ENCODE assay signal across 8 cellular contexts in the genomic region with DNA sequence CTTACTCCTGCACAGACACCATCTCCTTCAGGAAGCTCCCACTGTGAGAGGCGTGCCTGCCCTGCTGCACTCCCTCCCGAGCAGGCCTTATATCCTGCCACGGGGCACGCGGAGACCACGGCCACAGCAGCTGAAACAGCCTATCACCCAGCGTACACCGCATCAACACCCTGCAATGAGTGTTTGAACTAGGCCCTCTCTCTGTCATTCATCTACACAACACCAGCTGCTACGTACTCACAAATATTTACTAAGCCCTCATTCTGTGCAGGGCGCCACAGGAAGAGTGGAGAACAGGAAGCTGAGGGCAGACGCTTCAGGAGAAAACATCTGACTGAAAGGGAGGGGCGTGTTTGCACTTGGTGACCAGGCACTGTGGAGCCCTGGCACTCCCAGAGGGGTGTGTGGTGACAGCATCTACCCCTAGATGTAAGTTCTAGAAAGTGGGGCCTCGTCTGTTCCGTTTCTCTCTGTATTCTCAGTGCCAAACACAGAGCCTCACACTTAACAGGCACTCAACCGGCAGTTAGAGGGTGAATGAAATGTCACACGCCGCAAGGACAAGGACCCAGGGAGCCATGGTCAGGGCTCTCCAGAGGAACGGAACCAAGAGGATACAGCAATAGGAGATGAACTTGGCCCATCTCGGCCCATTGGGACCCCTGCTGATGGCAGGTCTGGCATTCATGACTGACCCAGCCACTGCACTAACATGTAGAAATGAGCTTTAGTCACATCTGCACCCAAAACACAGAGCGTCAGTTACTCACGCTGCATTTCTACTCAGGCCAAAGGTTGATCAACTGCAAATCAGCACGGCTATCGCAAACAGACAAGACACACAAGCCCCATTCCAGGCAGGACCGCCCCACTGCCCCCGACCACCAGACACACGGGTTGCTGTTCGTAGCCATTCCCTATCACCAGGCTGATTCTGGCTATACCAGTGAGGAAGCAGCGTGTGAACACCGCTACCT. TPM values are rescaled to one million over a fixed set of nuclear protein-coding genes. Genes with fewer than 3 reads are reported as not detected.
DNase-seq lines count a peak whose midpoint lies in the region; ATAC-seq, FAIRE-seq and TF ChIP-seq lines count a peak whose summit lies in the region.

No MANE protein-coding gene starts in this region.

- H3K4me3 ChIP-seq in AG04450 (ENCODE audit: low read depth, low read length) = no peak overlapping the region
- H3K4me3 ChIP-seq in SK-N-MC = peak overlapping the region; percentile 66

- no peaks in the 10 kb centered on the region for H3K9me3 Mint-ChIP-seq in IgD-negative memory B cell
- no peaks in the 10 kb centered on the region for H3K9me3 Mint-ChIP-seq in activated naive CD8-positive, alpha-beta T cell treated with anti-CD3 and anti-CD28 coated beads for 36 hours

- peak overlapping the region; percentile 32 for H3K9ac ChIP-seq in SK-N-MC (ENCODE audit: insufficient read length)

- POLR2A ChIA-PET in AG04450 (lab: Yijun Ruan, JAX) = interaction anchor here (0.6 to 1.7 kb wide), 5 partner anchors 16 to 142 kb away, joined by 3 to 18 read pairs (median 3); a partner anchor contains a TSS

- FAIRE-seq in islet of Langerhans (lab: Jason Lieb, UNC) = peak; percentile 98

- ATAC-seq in HG02763 (IDR thresholded peaks at IDR 0.05; ENCODE audit: unreplicated experiment) = no peak
- ATAC-seq in HG03196 (IDR thresholded peaks at IDR 0.05; ENCODE audit: unreplicated experiment) = no peak

- H3K36me3 Mint-ChIP-seq in IgD-negative memory B cell = peaks cover 6% of the 10 kb centered on the region
- H3K36me3 Mint-ChIP-seq in activated naive CD8-positive, alpha-beta T cell treated with anti-CD3 and anti-CD28 coated beads for 36 hours = peaks cover 22% of the 10 kb centered on the region

- peak overlapping the region; percentile 82 for H3K27ac ChIP-seq in AG04450 (ENCODE audit: low read depth, low read length)
- peak overlapping the region; percentile 73 for H3K27ac ChIP-seq in SK-N-MC

- H3K27ac Mint-ChIP-seq in IgD-negative memory B cell = peak overlapping the region; percentile 10 to 78 (median 54)
- peak overlapping the region; percentile 79 for H3K27ac Mint-ChIP-seq in activated naive CD8-positive, alpha-beta T cell treated with anti-CD3 and anti-CD28 coated beads for 36 hours

- no peak for TF ChIP-seq CTCF in AG04450 (IDR thresholded peaks at IDR 0.05; ENCODE audit: low read depth, low read length)

- H3K4me1 Mint-ChIP-seq in IgD-negative memory B cell = peaks cover 36 to 50% (median 42%) of the 10 kb centered on the region in 3 donors
- H3K4me1 Mint-ChIP-seq in activated naive CD8-positive, alpha-beta T cell treated with anti-CD3 and anti-CD28 coated beads for 36 hours = peaks cover 82% of the 10 kb centered on the region

- H3K27me3 Mint-ChIP-seq in IgD-negative memory B cell = no peaks in the 10 kb centered on the region
- H3K27me3 Mint-ChIP-seq in activated naive CD8-positive, alpha-beta T cell treated with anti-CD3 and anti-CD28 coated beads for 36 hours = no peaks in the 10 kb centered on the region

- peak overlapping the region; percentile 0 to 72 (median 39) for H3K4me3 Mint-ChIP-seq in IgD-negative memory B cell
- H3K4me3 Mint-ChIP-seq in activated naive CD8-positive, alpha-beta T cell treated with anti-CD3 and anti-CD28 coated beads for 36 hours = peak overlapping the region; percentile 53

- DNase-seq in AG04450 (ENCODE audit: low read depth, low spot score) = no peak
- no peak for DNase-seq in SK-N-MC (ENCODE audit: low read depth, low spot score)
- DNase-seq in activated naive CD8-positive, alpha-beta T cell treated with anti-CD3 and anti-CD28 coated beads for 36 hours = peak; percentile 40
- DNase-seq in stimulated activated CD4-positive, alpha-beta T cell treated with anti-CD3 and anti-CD28 coated beads, TNF-alpha, amount 100 ng/mL, for 4 hours (ENCODE audit: low read depth in 3 of 3) = peak in 2 of 3 experiments; percentile 27 to 46

- CTCF ChIA-PET in AG04450 (lab: Charles Lee) = interaction anchor here (0.6 to 1.3 kb wide), 3 partner anchors 25 to 158 kb away, joined by 3 to 5 read pairs (median 3); no protein-coding TSS in a partner anchor

- no peaks in the 10 kb centered on the region for H3K9me3 ChIP-seq in AG04450 (ENCODE audit: control insufficient read depth, insufficient read depth, low read length)
- no peaks in the 10 kb centered on the region for H3K9me3 ChIP-seq in SK-N-MC (ENCODE audit: low read depth, low read length)

- H3K27me3 ChIP-seq in AG04450 (ENCODE audit: control insufficient read depth, insufficient read depth, low read length) = no peaks in the 10 kb centered on the region

- peaks cover 13% of the 10 kb centered on the region; the same call in 1 of the 2 replicates for H3K36me3 ChIP-seq in SK-N-MC (ENCODE audit: insufficient read depth, low read length)

RNA-seq across cellular contexts. Expression of a gene that starts 15.7 kb away (rescaled TPM):
- polyA plus RNA-seq in AG04450 (2011; rRNA removed) = 62.6 and 81.9 TPM in 2 replicates
- 45.8 and 76.4 TPM in 2 replicates for polyA minus RNA-seq in AG04450 (2011; rRNA and poly(A)+ RNA removed)
- polyA plus RNA-seq in IgD-negative memory B cell = 9.4 TPM
- 100 to 1,000 TPM in 1 of 2 experiments, 10 to 100 TPM in 1; 94.0 to 109 TPM for total RNA-seq in activated naive CD8-positive, alpha-beta T cell treated with anti-CD3 and anti-CD28 coated beads for 36 hours

RNA-seq across cellular contexts. Expression of a gene that starts 48.2 kb away (rescaled TPM):
- polyA plus RNA-seq in AG04450 (2011; rRNA removed) (2.7 and 2.8 TPM in 2 replicates), IgD-negative memory B cell (3.7 TPM)
- 0.83 and 1.2 TPM in 2 replicates for polyA minus RNA-seq in AG04450 (2011; rRNA and poly(A)+ RNA removed)
- total RNA-seq in activated naive CD8-positive, alpha-beta T cell treated with anti-CD3 and anti-CD28 coated beads for 36 hours = 1 to 10 TPM; 1.9 to 2.6 TPM

RNA-seq across cellular contexts. Expression of a gene that starts 57.6 kb away (rescaled TPM):
- polyA plus RNA-seq in AG04450 (2011; rRNA removed) = 2.5 and 2.6 TPM in 2 replicates
- 2.1 TPM in 2 replicates for polyA minus RNA-seq in AG04450 (2011; rRNA and poly(A)+ RNA removed)
- 4.2 TPM for polyA plus RNA-seq in IgD-negative memory B cell
- 1 to 10 TPM; 1.4 to 1.9 TPM for total RNA-seq in activated naive CD8-positive, alpha-beta T cell treated with anti-CD3 and anti-CD28 coated beads for 36 hours

RNA-seq across cellular contexts. Expression of a gene that starts 58.7 kb away (rescaled TPM):
- polyA plus RNA-seq in AG04450 (2011; rRNA removed) = 168 and 272 TPM in 2 replicates
- polyA minus RNA-seq in AG04450 (2011; rRNA and poly(A)+ RNA removed) = 14.4 and 26.5 TPM in 2 replicates
- polyA plus RNA-seq in IgD-negative memory B cell = 371 TPM
- total RNA-seq in activated naive CD8-positive, alpha-beta T cell treated with anti-CD3 and anti-CD28 coated beads for 36 hours = 100 to 1,000 TPM; 244 to 255 TPM

Comparison
In these comparisons a context has a peak if more than half of its experiments do, and no peak if none do; other contexts are left out.
1. DNase-seq: peak in activated naive CD8-positive, alpha-beta T cell treated with anti-CD3 and anti-CD28 coated beads for 36 hours (single experiment) and stimulated activated CD4-positive, alpha-beta T cell treated with anti-CD3 and anti-CD28 coated beads, TNF-alpha, amount 100 ng/mL, for 4 hours (2 of 3); none in AG04450 (single experiment) and SK-N-MC (single experiment).